In the genomic region with DNA sequence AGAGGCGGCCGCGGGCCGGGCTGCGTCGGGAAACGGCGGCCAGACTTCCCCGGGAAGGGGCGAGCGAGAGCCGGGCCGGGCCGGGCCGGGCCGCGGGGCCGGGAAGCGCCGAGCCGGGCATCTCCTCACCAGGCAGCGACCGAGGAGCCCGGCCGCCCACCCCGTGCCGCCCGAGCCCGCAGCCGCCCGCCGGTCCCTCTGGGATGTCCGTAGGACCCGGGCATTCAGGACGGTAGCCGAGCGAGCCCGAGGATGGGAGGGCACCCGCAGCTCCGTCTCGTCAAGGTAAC, we compare ENCODE assay signal across 8 cellular contexts. TPM values are rescaled to one million over a fixed set of nuclear protein-coding genes. Genes with fewer than 3 reads are reported as not detected.
A peak's percentile ranks its signal among the peaks of the same experiment; 100 is the strongest.
DNase-seq lines count a peak whose midpoint lies in the region; ATAC-seq, FAIRE-seq and TF ChIP-seq lines count a peak whose summit lies in the region.

Gene CRHR1, plus strand, starts transcription at position 28 of the 290 bp plus-strand sequence. Its CDS starts 225 bp downstream, at position 253.

- WGBS in A549 (ENCODE audit: missing lambda C conversion rate) = 0% methylated on average over 17 of the region's 41 CpGs

- no peaks in the 10 kb centered on the region for H3K9me3 ChIP-seq in A549
- no peaks in the 10 kb centered on the region for H3K9me3 ChIP-seq in effector memory CD4-positive, alpha-beta T cell (ENCODE audit: control insufficient read depth, low read length)

- TF ChIP-seq RAD21 in A549 (conservative IDR thresholded peaks at IDR 0.05 in 1 of 2, IDR thresholded peaks at IDR 0.05 in 1 of 2) = no peak

- H3K4me3 ChIP-seq in A549 = peak within 1 kb of the TSS; percentile 50
- H3K4me3 ChIP-seq in LNCaP clone FGC (ENCODE audit: low read depth, low read length) = peak within 1 kb of the TSS; percentile 47
- H3K4me3 ChIP-seq in effector memory CD4-positive, alpha-beta T cell (ENCODE audit: insufficient read depth, low read depth, low read length, poor library complexity, severe bottlenecking) = peak within 1 kb of the TSS; percentile 71

- H3K4me1 ChIP-seq in A549 = peaks cover 5% of the 10 kb centered on the region; the same call in 1 of the 3 replicates
- H3K4me1 ChIP-seq in effector memory CD4-positive, alpha-beta T cell (ENCODE audit: control insufficient read depth, insufficient read depth, low read length, poor library complexity, severe bottlenecking) = peaks cover 16% of the 10 kb centered on the region

- no peak for TF ChIP-seq POLR2A in A549 (IDR thresholded peaks at IDR 0.05; ENCODE audit: low read length)

- peaks cover 23% of the 10 kb centered on the region for H3K27me3 ChIP-seq in effector memory CD4-positive, alpha-beta T cell (replicated peaks; ENCODE audit: control insufficient read depth, insufficient read depth, low read length, poor library complexity, severe bottlenecking)

- peaks cover 11% of the 10 kb centered on the region for H3K4me1 Mint-ChIP-seq in nephron progenitor cell

- peak within 1 kb of the TSS; percentile 98 for H3K4me2 ChIP-seq in A549

- no peak for FAIRE-seq in A549 (lab: Jason Lieb, UNC)

- H3K27ac Mint-ChIP-seq in nephron progenitor cell = no peak within 1 kb of the TSS

- TF ChIP-seq CTCF in A549 (IDR thresholded peaks at IDR 0.05) (no peak), LNCaP clone FGC (IDR thresholded peaks at IDR 0.05; ENCODE audit: control insufficient read depth, extremely low read depth, insufficient read depth) (no peak), nephron progenitor cell (IDR thresholded peaks at IDR 0.05) (no peak)

- CTCF ChIA-PET in A549 (lab: Yijun Ruan, JAX) = interaction anchor here (0.7 to 6.4 kb wide), 23 partner anchors 9 to 143 kb away, joined by 3 to 101 read pairs (median 13); no protein-coding TSS in a partner anchor

- no peaks in the 10 kb centered on the region for H3K36me3 Mint-ChIP-seq in nephron progenitor cell (ENCODE audit: low read depth)

- H3K4me3 Mint-ChIP-seq in nephron progenitor cell = peak within 1 kb of the TSS; percentile 86

- no peak for TF ChIP-seq EP300 in A549 (IDR thresholded peaks at IDR 0.05)

- H3K9me3 Mint-ChIP-seq in nephron progenitor cell = no peaks in the 10 kb centered on the region

- no peaks in the 10 kb centered on the region for H3K36me3 ChIP-seq in effector memory CD4-positive, alpha-beta T cell (ENCODE audit: control insufficient read depth, insufficient read depth, low read length)

- peak in 1 of 2 experiments; percentile 42 for DNase-seq in A549 (ENCODE audit: low read depth in 1 of 2, low spot score in 1 of 2)
- DNase-seq in LNCaP clone FGC (ENCODE audit: low read depth) = no peak
- DNase-seq in effector memory CD4-positive, alpha-beta T cell = no peak
- no peak for DNase-seq in nephron progenitor cell
- DNase-seq in NCI-H1417 treated with DMSO at 0.1 percent for 48 hours (lab: John Stamatoyannopoulos, UW) = no peak
- DNase-seq in NOMO-1 treated with dmso at 0.1 percent for 144 hours (lab: John Stamatoyannopoulos, UW; ENCODE audit: unreplicated experiment) = no peak
- DNase-seq in UCSD-AML1 (lab: John Stamatoyannopoulos, UW; ENCODE audit: unreplicated experiment) = no peak
- no peak for DNase-seq in NCI-H446 treated with DMSO at 0.1 percent for 48 hours (lab: John Stamatoyannopoulos, UW)

- POLR2A ChIA-PET in A549 (lab: Yijun Ruan, JAX) = no interaction called here

- peaks cover 85% of the 10 kb centered on the region for H3K27me3 Mint-ChIP-seq in nephron progenitor cell (ENCODE audit: low read depth, poor library complexity)

- peak; percentile 30 to 45 for ATAC-seq in A549

- H3K27ac ChIP-seq in A549 = peak within 1 kb of the TSS; percentile 10 to 75; a peak in 4 of 6 replicates
- H3K27ac ChIP-seq in effector memory CD4-positive, alpha-beta T cell (ENCODE audit: insufficient read depth, low read length, poor library complexity, severe bottlenecking) = no peak within 1 kb of the TSS

TF ChIP-seq in A549, 52 proteins besides CTCF, POLR2A, EP300 and RAD21:
- TF ChIP-seq PHF8 (IDR thresholded peaks at IDR 0.05; ENCODE audit: borderline replicate concordance, low read depth) = no peak
- no peak for TF ChIP-seq CBX2 (IDR thresholded peaks at IDR 0.05; ENCODE audit: borderline replicate concordance, low read depth)
- no peak for TF ChIP-seq NFE2L2 (conservative IDR thresholded peaks at IDR 0.05; ENCODE audit: low read length)
- TF ChIP-seq RARB (CRISPR knock-in tag; IDR thresholded peaks at IDR 0.05) = no peak
- TF ChIP-seq RCOR1 (IDR thresholded peaks at IDR 0.05; ENCODE audit: low read depth, low read length) = no peak
- TF ChIP-seq, protein P1, sequence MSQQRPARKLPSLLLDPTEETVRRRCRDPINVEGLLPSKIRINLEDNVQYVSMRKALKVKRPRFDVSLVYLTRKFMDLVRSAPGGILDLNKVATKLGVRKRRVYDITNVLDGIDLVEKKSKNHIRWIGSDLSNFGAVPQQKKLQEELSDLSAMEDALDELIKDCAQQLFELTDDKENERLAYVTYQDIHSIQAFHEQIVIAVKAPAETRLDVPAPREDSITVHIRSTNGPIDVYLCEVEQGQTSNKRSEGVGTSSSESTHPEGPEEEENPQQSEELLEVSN (IDR thresholded peaks at IDR 0.05; ENCODE audit: borderline replicate concordance, low read depth) = no peak
- no peak for TF ChIP-seq EHF (CRISPR knock-in tag; IDR thresholded peaks at IDR 0.05)
- TF ChIP-seq KDM5A (IDR thresholded peaks at IDR 0.05) = no peak
- no peak for TF ChIP-seq FOSL2 (IDR thresholded peaks at IDR 0.05)
- TF ChIP-seq FOSL2 (CRISPR knock-in tag; IDR thresholded peaks at IDR 0.05) = no peak
- TF ChIP-seq ATOH8 (CRISPR knock-in tag; IDR thresholded peaks at IDR 0.05; ENCODE audit: low read depth) = no peak
- no peak for TF ChIP-seq MYC (IDR thresholded peaks at IDR 0.05; ENCODE audit: borderline replicate concordance, low read length)

RNA-seq across cellular contexts. Expression of gene CRHR1, which starts in this region (rescaled TPM):
- polyA plus RNA-seq in A549 (2011; rRNA removed) (0.09 TPM in 1 of 2 replicates, not detected in the other), A549 (2017; fragmentation: RNase III; extraction: RNeasy Plus Mini Kit Qiagen cat#74134 plus additional on column Dnase treatment) (0.12 TPM in 1 of 3 replicates, not detected in the others)
- 0.04 and 0.08 TPM in 2 replicates for polyA plus RNA-seq in A549 (2012; cell fraction: cytosol; rRNA removed)
- polyA plus RNA-seq in A549 (2012; cell fraction: nucleus; rRNA removed) = 0.05 and 0.10 TPM in 2 replicates
- not detected in 2 replicates for polyA minus RNA-seq in A549 (2011; rRNA and poly(A)+ RNA removed)

Comparison
In these comparisons a context has a peak if more than half of its experiments do, and no peak if none do; other contexts are left out.
1. Peak in ATAC-seq, H3K4me3 ChIP-seq, H3K27ac ChIP-seq and H3K4me2 ChIP-seq in A549; RNA of the gene not detected or under 1 TPM.